Comparison of ENCODE assay signal across 27 cellular contexts in the genomic region with DNA sequence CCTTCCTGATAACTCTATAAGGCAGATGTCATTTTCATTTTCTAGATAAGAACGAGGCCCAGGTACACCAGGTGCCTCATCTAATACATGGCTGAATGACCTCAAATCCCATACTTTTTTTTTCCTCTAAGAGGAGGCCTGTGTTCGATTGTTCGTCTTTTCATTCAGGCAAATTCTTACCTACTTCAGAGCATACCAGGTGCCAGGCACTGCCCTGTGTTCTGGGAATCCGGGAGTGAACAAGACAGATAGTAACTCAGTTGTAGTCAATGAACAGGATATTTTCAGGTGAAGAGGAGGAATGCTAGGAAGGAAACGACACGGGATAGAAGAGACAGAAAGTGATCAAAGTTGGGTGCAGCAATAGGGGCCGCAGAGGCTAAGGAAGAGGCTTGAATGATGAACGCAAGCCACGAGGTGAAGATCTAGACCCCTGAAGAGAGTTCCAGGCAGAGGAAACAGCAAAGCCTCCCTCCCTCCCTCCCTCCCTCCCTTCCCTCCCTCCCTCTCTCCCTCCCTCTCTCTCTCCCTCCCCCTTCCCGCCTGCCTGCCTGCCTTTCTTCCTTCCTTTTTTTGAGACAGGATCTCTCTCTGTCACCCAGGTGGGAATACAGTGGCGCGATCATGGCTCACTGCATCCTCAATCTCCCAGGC.
DNase-seq lines count a peak whose midpoint lies in the region; ATAC-seq, FAIRE-seq and TF ChIP-seq lines count a peak whose summit lies in the region.
"Had no signal": no experiment of that assay in that cellular context is flagged by ENCODE, and none has a peak within 500 bp of the region (broad histone marks: within the 10 kb centered on the region; RNA-seq: fewer than 3 reads in every experiment).

No MANE protein-coding gene starts in this region.

- H3K79me2 ChIP-seq in HepG2 (ENCODE audit: insufficient read depth, low read length): no peaks in the 10 kb centered on the region

- POLR2A ChIA-PET in HepG2 (lab: Yijun Ruan, JAX): no interaction called here

- no peak overlapping the region for H3K4me2 ChIP-seq in HepG2 (ENCODE audit: low read depth, low read length)
- H3K4me2 ChIP-seq: smooth muscle cell had no signal

- no peaks in the 10 kb centered on the region for H3K36me3 Mint-ChIP-seq in nephron (ENCODE audit: low read depth)

- no peak for FAIRE-seq in HepG2 (lab: Jason Lieb, UNC)
- FAIRE-seq: D721Med, endothelial cell of umbilical vein had no signal

- no peaks in the 10 kb centered on the region for H3K27me3 ChIP-seq in HepG2 (ENCODE audit: control insufficient read depth in 1 of 2, insufficient read depth in 2 of 2, low read length in 2 of 2)
- H3K27me3 ChIP-seq in right lobe of liver: no peaks in the 10 kb centered on the region
- H3K27me3 ChIP-seq: brain microvascular endothelial cell, ovary, tibial nerve had no signal

- WGBS in HepG2 (ENCODE audit: low lambda C conversion rate): 87% methylated on average over 12 of the region's 12 CpGs
- WGBS in right lobe of liver (ENCODE audit: insufficient coverage, low coverage, low lambda C conversion rate, missing lambda C conversion rate): 83% methylated on average over 12 of the region's 12 CpGs

- H3K9me3 ChIP-seq in HepG2 (ENCODE audit: low read length): no peaks in the 10 kb centered on the region
- H3K9me3 ChIP-seq in right lobe of liver: no peaks in the 10 kb centered on the region
- H3K9me3 ChIP-seq: ovary, tibial nerve had no signal

- no peak overlapping the region for H2AFZ ChIP-seq in HepG2 (ENCODE audit: low read length)

- in situ Hi-C loops in HepG2 (cut with HindIII; ENCODE audit: extremely low pct_ligation_motif_present, low pct_unique_long_range_greater_than_20kb): no loop called here

- TF ChIP-seq CTCF in HepG2 (CRISPR knock-in tag; IDR thresholded peaks at IDR 0.05) (no peak), right lobe of liver (IDR thresholded peaks at IDR 0.05) (no peak), nephron (IDR thresholded peaks at IDR 0.05; ENCODE audit: unreplicated experiment in 3 of 3) (no peak)

- no peak overlapping the region for H3K4me3 Mint-ChIP-seq in nephron
- H3K4me3 Mint-ChIP-seq: activated CD4-positive, alpha-beta memory T cell treated with anti-CD3 and anti-CD28 coated beads, Interleukin-2, amount 10 ng/mL, durations not matched to agents 7 days and 5 days; naive thymus-derived CD4-positive, alpha-beta T cell had no signal

- TF ChIP-seq RAD21 in HepG2 (CRISPR knock-in tag; IDR thresholded peaks at IDR 0.05): no peak

- ATAC-seq in HepG2 (no peak), right lobe of liver (no peak)
- ATAC-seq: left ventricle myocardium superior; naive thymus-derived CD4-positive, alpha-beta T cell had no signal

- no peaks in the 10 kb centered on the region for H3K27me3 Mint-ChIP-seq in nephron (ENCODE audit: low read depth)
- H3K27me3 Mint-ChIP-seq: activated CD4-positive, alpha-beta memory T cell treated with anti-CD3 and anti-CD28 coated beads, Interleukin-2, amount 10 ng/mL, durations not matched to agents 7 days and 5 days; naive thymus-derived CD4-positive, alpha-beta T cell had no signal

- H3K9me3 Mint-ChIP-seq in nephron: no peaks in the 10 kb centered on the region
- H3K9me3 Mint-ChIP-seq: activated CD4-positive, alpha-beta memory T cell treated with anti-CD3 and anti-CD28 coated beads, Interleukin-2, amount 10 ng/mL, durations not matched to agents 7 days and 5 days; naive thymus-derived CD4-positive, alpha-beta T cell had no signal

- H3K27ac ChIP-seq in HepG2 (ENCODE audit: extremely low read length, insufficient read depth, low read length) (no peak overlapping the region), right lobe of liver (no peak overlapping the region)
- H3K27ac ChIP-seq: brain microvascular endothelial cell, ovary, tibial nerve had no signal

- BruUV-seq in HepG2 (replicated peaks; lab: Mats Ljungman, UMichigan): no TSS peak

- peaks cover 32% of the 10 kb centered on the region for H3K4me1 Mint-ChIP-seq in nephron

- H3K4me1 ChIP-seq in HepG2 (ENCODE audit: insufficient read depth, low read length) (peaks cover 39% of the 10 kb centered on the region), right lobe of liver (peaks cover 0 to 14% (median 6%) of the 10 kb centered on the region in 4 donors)

- TF ChIP-seq EP300 in HepG2 (IDR thresholded peaks at IDR 0.05; ENCODE audit: low read depth in 2 of 2, low read length in 2 of 2) (no peak), HepG2 (CRISPR knock-in tag; IDR thresholded peaks at IDR 0.05; ENCODE audit: borderline replicate concordance) (no peak)

- TF ChIP-seq POLR2A in HepG2 (IDR thresholded peaks at IDR 0.05; ENCODE audit: insufficient read depth in 1 of 2, low read depth in 2 of 2, low read length in 2 of 2) (no peak), right lobe of liver (IDR thresholded peaks at IDR 0.05) (no peak)

- no peak overlapping the region for H3K4me3 ChIP-seq in HepG2 (replicated peaks in 1 of 3; ENCODE audit: insufficient read depth in 1 of 3, low read depth in 2 of 3, low read length in 3 of 3)
- no peak overlapping the region for H3K4me3 ChIP-seq in right lobe of liver
- H3K4me3 ChIP-seq: ovary, smooth muscle cell, tibial nerve had no signal

- DNase-seq in HepG2 (ENCODE audit: low spot score) (no peak), right lobe of liver (no peak), UCSD-AML1 (lab: John Stamatoyannopoulos, UW; ENCODE audit: unreplicated experiment) (peak; percentile 16), NCI-H1417 (lab: John Stamatoyannopoulos, UW) (no peak)
- no peak for DNase-seq in activated CD8-positive, alpha-beta memory T cell treated with anti-CD3 and anti-CD28 coated beads, Interleukin-2, amount 50 U/mL, for 48 hours
- DNase-seq in central memory CD4-positive, alpha-beta T cell: no peak
- DNase-seq: activated CD4-positive, alpha-beta memory T cell treated with anti-CD3 and anti-CD28 coated beads, Interleukin-2, amount 10 ng/mL, durations not matched to agents 7 days and 5 days; activated CD4-positive, CD25-positive, alpha-beta regulatory T cell; activated effector memory CD4-positive, alpha-beta T cell treated with anti-CD3 and anti-CD28 coated beads, Interleukin-2, amount 50 U/mL, for 16 hours; brain microvascular endothelial cell; islet precursor cell; Kasumi-1; left ventricle myocardium superior; midbrain; naive thymus-derived CD4-positive, alpha-beta T cell; NCI-H524; NK-92 treated with Interleukin-12 subunit alpha and Interleukin-12 subunit beta, amount 100 ng/mL, for 24 hours; ovary; SIG-M5; stimulated activated CD4-positive, alpha-beta T cell treated with anti-CD3 and anti-CD28 coated beads, Interleukin-1b, Interleukin-23, amount 100 ng/mL, for 48 hours; stimulated activated CD8-positive, alpha-beta memory T cell treated with anti-CD3 and anti-CD28 coated beads, Interleukin-4, amount 100 ng/mL, for 48 hours; T1000 had no signal

- no peak overlapping the region for H3K9ac ChIP-seq in HepG2 (ENCODE audit: insufficient read depth, low read depth, low read length)

- H3K27ac Mint-ChIP-seq in nephron: peak overlapping the region; percentile 20 to 49 (median 24)
- H3K27ac Mint-ChIP-seq: activated CD4-positive, alpha-beta memory T cell treated with anti-CD3 and anti-CD28 coated beads, Interleukin-2, amount 10 ng/mL, durations not matched to agents 7 days and 5 days had no signal

- H4K20me1 ChIP-seq in HepG2 (ENCODE audit: insufficient read depth, low read length): no peaks in the 10 kb centered on the region

- no peaks in the 10 kb centered on the region for H3K36me3 ChIP-seq in HepG2 (replicated peaks in 1 of 2; ENCODE audit: control insufficient read depth in 1 of 2, insufficient read depth in 2 of 2, low read length in 2 of 2)
- H3K36me3 ChIP-seq in right lobe of liver: no peaks in the 10 kb centered on the region
- H3K36me3 ChIP-seq: brain microvascular endothelial cell, ovary, tibial nerve had no signal

- intact Hi-C loops in HepG2 (cut with micrococcal nuclease; ENCODE audit: unreplicated experiment) (no loop called here), right lobe of liver (cut with DNase I) (no loop called here)

- CTCF ChIA-PET in HepG2 (lab: Yijun Ruan, JAX; ENCODE audit: low intra/inter-chr PET ratio, low total read pairs): no interaction called here

TF ChIP-seq in HepG2, 621 proteins besides CTCF, POLR2A, EP300 and RAD21 (continues in another document):
- TF ChIP-seq NBN (conservative IDR thresholded peaks at IDR 0.05) (no peak), ZNF432 (CRISPR knock-in tag; IDR thresholded peaks at IDR 0.05; ENCODE audit: borderline replicate concordance) (no peak), HNRNPK (IDR thresholded peaks at IDR 0.05; ENCODE audit: low read depth, low read length, poor library complexity, severe bottlenecking) (peak; percentile 93), ZFP90 (CRISPR knock-in tag; IDR thresholded peaks at IDR 0.05; ENCODE audit: borderline replicate concordance) (no peak), FOXK1 (CRISPR knock-in tag; IDR thresholded peaks at IDR 0.05; ENCODE audit: borderline replicate concordance, low read depth) (no peak), ZFP91 (CRISPR knock-in tag; IDR thresholded peaks at IDR 0.05; ENCODE audit: borderline replicate concordance) (no peak), IKZF4 (CRISPR knock-in tag; IDR thresholded peaks at IDR 0.05; ENCODE audit: borderline replicate concordance, low read depth, not compliant biosample characterization) (no peak), TBX3 (IDR thresholded peaks at IDR 0.05; ENCODE audit: borderline replicate concordance) (no peak), ELF3 (CRISPR knock-in tag; IDR thresholded peaks at IDR 0.05) (no peak), MLX (CRISPR knock-in tag; IDR thresholded peaks at IDR 0.05) (no peak), ZFX (CRISPR knock-in tag; IDR thresholded peaks at IDR 0.05; ENCODE audit: low read depth) (no peak), HOXD1 (CRISPR knock-in tag; IDR thresholded peaks at IDR 0.05) (no peak)
